1 cellular context compared by ENCODE assay signal in the genomic region with DNA sequence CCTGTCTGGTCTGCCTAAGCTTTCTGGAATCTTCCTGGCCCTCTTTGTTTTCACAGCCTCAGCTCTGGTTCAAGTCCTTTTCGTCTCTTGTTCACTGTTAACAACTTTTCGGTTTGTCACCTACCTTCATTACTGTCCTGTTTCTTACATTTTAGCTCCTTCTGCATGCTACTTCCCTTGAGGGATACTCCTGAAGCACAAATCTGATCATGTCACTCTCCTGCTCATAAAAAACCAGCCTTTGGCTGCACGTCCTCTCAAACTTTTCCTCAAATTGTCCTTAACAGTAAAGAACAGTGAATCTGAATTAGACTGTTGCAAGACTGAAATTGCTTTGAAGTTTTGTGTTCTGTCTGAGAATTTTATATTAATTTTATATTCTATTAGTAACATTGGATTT.
TF ChIP-seq lines count a peak whose summit lies in the region.

No MANE protein-coding gene starts in this region.

TF ChIP-seq in GM23338, 12 proteins besides CTCF, POLR2A, EP300 and RAD21:
- no peak for TF ChIP-seq CREB1 (CRISPR knock-in tag; IDR thresholded peaks at IDR 0.05; ENCODE audit: low read depth)
- TF ChIP-seq POLR2AphosphoS5 (IDR thresholded peaks at IDR 0.05; ENCODE audit: low read depth) = no peak
- TF ChIP-seq, protein P1, sequence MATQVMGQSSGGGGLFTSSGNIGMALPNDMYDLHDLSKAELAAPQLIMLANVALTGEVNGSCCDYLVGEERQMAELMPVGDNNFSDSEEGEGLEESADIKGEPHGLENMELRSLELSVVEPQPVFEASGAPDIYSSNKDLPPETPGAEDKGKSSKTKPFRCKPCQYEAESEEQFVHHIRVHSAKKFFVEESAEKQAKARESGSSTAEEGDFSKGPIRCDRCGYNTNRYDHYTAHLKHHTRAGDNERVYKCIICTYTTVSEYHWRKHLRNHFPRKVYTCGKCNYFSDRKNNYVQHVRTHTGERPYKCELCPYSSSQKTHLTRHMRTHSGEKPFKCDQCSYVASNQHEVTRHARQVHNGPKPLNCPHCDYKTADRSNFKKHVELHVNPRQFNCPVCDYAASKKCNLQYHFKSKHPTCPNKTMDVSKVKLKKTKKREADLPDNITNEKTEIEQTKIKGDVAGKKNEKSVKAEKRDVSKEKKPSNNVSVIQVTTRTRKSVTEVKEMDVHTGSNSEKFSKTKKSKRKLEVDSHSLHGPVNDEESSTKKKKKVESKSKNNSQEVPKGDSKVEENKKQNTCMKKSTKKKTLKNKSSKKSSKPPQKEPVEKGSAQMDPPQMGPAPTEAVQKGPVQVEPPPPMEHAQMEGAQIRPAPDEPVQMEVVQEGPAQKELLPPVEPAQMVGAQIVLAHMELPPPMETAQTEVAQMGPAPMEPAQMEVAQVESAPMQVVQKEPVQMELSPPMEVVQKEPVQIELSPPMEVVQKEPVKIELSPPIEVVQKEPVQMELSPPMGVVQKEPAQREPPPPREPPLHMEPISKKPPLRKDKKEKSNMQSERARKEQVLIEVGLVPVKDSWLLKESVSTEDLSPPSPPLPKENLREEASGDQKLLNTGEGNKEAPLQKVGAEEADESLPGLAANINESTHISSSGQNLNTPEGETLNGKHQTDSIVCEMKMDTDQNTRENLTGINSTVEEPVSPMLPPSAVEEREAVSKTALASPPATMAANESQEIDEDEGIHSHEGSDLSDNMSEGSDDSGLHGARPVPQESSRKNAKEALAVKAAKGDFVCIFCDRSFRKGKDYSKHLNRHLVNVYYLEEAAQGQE (IDR thresholded peaks at IDR 0.05; ENCODE audit: unreplicated experiment) = no peak
- TF ChIP-seq ZNF331 (CRISPR knock-in tag; IDR thresholded peaks at IDR 0.05; ENCODE audit: low read depth) = no peak
- TF ChIP-seq, protein P2, sequence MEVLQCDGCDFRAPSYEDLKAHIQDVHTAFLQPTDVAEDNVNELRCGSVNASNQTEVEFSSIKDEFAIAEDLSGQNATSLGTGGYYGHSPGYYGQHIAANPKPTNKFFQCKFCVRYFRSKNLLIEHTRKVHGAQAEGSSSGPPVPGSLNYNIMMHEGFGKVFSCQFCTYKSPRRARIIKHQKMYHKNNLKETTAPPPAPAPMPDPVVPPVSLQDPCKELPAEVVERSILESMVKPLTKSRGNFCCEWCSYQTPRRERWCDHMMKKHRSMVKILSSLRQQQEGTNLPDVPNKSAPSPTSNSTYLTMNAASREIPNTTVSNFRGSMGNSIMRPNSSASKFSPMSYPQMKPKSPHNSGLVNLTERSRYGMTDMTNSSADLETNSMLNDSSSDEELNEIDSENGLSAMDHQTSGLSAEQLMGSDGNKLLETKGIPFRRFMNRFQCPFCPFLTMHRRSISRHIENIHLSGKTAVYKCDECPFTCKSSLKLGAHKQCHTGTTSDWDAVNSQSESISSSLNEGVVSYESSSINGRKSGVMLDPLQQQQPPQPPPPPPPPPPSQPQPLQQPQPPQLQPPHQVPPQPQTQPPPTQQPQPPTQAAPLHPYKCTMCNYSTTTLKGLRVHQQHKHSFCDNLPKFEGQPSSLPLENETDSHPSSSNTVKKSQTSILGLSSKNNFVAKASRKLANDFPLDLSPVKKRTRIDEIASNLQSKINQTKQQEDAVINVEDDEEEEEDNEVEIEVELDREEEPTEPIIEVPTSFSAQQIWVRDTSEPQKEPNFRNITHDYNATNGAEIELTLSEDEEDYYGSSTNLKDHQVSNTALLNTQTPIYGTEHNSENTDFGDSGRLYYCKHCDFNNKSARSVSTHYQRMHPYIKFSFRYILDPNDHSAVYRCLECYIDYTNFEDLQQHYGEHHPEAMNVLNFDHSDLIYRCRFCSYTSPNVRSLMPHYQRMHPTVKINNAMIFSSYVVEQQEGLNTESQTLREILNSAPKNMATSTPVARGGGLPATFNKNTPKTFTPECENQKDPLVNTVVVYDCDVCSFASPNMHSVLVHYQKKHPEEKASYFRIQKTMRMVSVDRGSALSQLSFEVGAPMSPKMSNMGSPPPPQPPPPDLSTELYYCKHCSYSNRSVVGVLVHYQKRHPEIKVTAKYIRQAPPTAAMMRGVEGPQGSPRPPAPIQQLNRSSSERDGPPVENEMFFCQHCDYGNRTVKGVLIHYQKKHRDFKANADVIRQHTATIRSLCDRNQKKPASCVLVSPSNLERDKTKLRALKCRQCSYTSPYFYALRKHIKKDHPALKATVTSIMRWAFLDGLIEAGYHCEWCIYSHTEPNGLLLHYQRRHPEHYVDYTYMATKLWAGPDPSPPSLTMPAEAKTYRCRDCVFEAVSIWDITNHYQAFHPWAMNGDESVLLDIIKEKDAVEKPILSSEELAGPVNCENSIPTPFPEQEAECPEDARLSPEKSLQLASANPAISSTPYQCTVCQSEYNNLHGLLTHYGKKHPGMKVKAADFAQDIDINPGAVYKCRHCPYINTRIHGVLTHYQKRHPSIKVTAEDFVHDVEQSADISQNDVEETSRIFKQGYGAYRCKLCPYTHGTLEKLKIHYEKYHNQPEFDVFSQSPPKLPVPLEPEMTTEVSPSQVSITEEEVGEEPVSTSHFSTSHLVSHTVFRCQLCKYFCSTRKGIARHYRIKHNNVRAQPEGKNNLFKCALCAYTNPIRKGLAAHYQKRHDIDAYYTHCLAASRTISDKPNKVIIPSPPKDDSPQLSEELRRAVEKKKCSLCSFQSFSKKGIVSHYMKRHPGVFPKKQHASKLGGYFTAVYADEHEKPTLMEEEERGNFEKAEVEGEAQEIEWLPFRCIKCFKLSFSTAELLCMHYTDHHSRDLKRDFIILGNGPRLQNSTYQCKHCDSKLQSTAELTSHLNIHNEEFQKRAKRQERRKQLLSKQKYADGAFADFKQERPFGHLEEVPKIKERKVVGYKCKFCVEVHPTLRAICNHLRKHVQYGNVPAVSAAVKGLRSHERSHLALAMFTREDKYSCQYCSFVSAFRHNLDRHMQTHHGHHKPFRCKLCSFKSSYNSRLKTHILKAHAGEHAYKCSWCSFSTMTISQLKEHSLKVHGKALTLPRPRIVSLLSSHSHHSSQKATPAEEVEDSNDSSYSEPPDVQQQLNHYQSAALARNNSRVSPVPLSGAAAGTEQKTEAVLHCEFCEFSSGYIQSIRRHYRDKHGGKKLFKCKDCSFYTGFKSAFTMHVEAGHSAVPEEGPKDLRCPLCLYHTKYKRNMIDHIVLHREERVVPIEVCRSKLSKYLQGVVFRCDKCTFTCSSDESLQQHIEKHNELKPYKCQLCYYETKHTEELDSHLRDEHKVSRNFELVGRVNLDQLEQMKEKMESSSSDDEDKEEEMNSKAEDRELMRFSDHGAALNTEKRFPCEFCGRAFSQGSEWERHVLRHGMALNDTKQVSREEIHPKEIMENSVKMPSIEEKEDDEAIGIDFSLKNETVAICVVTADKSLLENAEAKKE (CRISPR knock-in tag; IDR thresholded peaks at IDR 0.05) = no peak
- no peak for TF ChIP-seq STAT1 (IDR thresholded peaks at IDR 0.05; ENCODE audit: unreplicated experiment)
- TF ChIP-seq ZNF114 (CRISPR knock-in tag; IDR thresholded peaks at IDR 0.05) = no peak
- no peak for TF ChIP-seq EZH2phosphoT487 (IDR thresholded peaks at IDR 0.05; ENCODE audit: unreplicated experiment)
- TF ChIP-seq NANOG (IDR thresholded peaks at IDR 0.05; ENCODE audit: borderline replicate concordance) = no peak
- TF ChIP-seq JUNB (IDR thresholded peaks at IDR 0.05; ENCODE audit: unreplicated experiment) = no peak
- no peak for TF ChIP-seq EZH2 (IDR thresholded peaks at IDR 0.05; ENCODE audit: low read depth, unreplicated experiment)
TF ChIP-seq in GM23338: peak in this region for 0.
